ENCODE assay signal across 19 cellular contexts in genomic region chr13:106417467-106418110, GRCh38.
DNase-seq lines count a peak whose midpoint lies in the region; ATAC-seq, FAIRE-seq and TF ChIP-seq lines count a peak whose summit lies in the region.
"Had no signal": no experiment of that assay in that cellular context is flagged by ENCODE, and none has a peak within 500 bp of the region (broad histone marks: within the 10 kb centered on the region; RNA-seq: fewer than 3 reads in every experiment).

No MANE protein-coding gene starts in this region.

- POLR2A ChIA-PET in activated naive CD8-positive, alpha-beta T cell treated with anti-CD3 and anti-CD28 coated beads, Interleukin-2, amount 10 ng/mL, durations not matched to agents 7 days and 5 days (lab: Charles Lee), result no interaction called here
- POLR2A ChIA-PET in naive thymus-derived CD8-positive, alpha-beta T cell (lab: Charles Lee), result no interaction called here

- H3K9ac ChIP-seq in BLaER1 treated with 17β-estradiol and CSF1 and Interleukin-3, amounts not matched to agents 10 nM and 100 nM, result no peak overlapping the region

- ATAC-seq in activated naive CD8-positive, alpha-beta T cell treated with anti-CD3 and anti-CD28 coated beads, Interleukin-2, amount 10 ng/mL, durations not matched to agents 7 days and 5 days (ENCODE audit: low read depth), result no peak
- no peak for ATAC-seq in naive thymus-derived CD8-positive, alpha-beta T cell
- ATAC-seq: activated CD8-positive, alpha-beta T cell treated with anti-CD3 and anti-CD28 coated beads, Interleukin-2, amount 10 ng/mL, durations not matched to agents 7 days and 5 days had no signal

- 0 out of 22 replicates have a peak, but pooled peaks cover 0 to 3% (median 0%) of the 10 kb centered on the region in 11 experiments for H3K9me3 ChIP-seq in BLaER1 treated with 17β-estradiol and CSF1 and Interleukin-3, amounts not matched to agents 10 nM and 100 nM (replicated peaks in 1 of 11)
- H3K9me3 ChIP-seq: breast epithelium had no signal

- H3K4me1 ChIP-seq in BLaER1 treated with 17β-estradiol and CSF1 and Interleukin-3, amounts not matched to agents 10 nM and 100 nM, result peaks cover 0 to 10% (median 5%) of the 10 kb centered on the region in 10 experiments; a peak in 7 of 20 replicates
- H3K4me1 ChIP-seq: breast epithelium had no signal

- peak overlapping the region; percentile 8 to 43 (median 33); a peak in 14 of 22 replicates for H3K4me2 ChIP-seq in BLaER1 treated with 17β-estradiol and CSF1 and Interleukin-3, amounts not matched to agents 10 nM and 100 nM

- H3K27me3 Mint-ChIP-seq in activated naive CD8-positive, alpha-beta T cell treated with anti-CD3 and anti-CD28 coated beads, Interleukin-2, amount 10 ng/mL, durations not matched to agents 7 days and 5 days, result peaks cover 15% of the 10 kb centered on the region
- H3K27me3 Mint-ChIP-seq in naive thymus-derived CD8-positive, alpha-beta T cell, result peaks cover 0 to 24% (median 5%) of the 10 kb centered on the region in 5 donors

- H3K9me3 Mint-ChIP-seq in activated naive CD8-positive, alpha-beta T cell treated with anti-CD3 and anti-CD28 coated beads, Interleukin-2, amount 10 ng/mL, durations not matched to agents 7 days and 5 days, result no peaks in the 10 kb centered on the region
- H3K9me3 Mint-ChIP-seq in naive thymus-derived CD8-positive, alpha-beta T cell, result peaks cover 0 to 2% (median 0%) of the 10 kb centered on the region in 9 donors
- H3K9me3 Mint-ChIP-seq: activated T-helper 1 cell treated with anti-CD3 and anti-CD28 coated beads, Interleukin-12 subunit alpha, Interleukin-12 subunit beta, Interleukin-2, Interleukin-4 antibody, amounts not matched to agents 30 ng/mL and 10 ng/mL and 1 ng/mL, durations not matched to agents 14 hours and 24 hours and 36 hours had no signal

- H3K36me3 Mint-ChIP-seq in activated naive CD8-positive, alpha-beta T cell treated with anti-CD3 and anti-CD28 coated beads, Interleukin-2, amount 10 ng/mL, durations not matched to agents 7 days and 5 days, result no peaks in the 10 kb centered on the region
- H3K36me3 Mint-ChIP-seq in naive thymus-derived CD8-positive, alpha-beta T cell, result no peaks in the 10 kb centered on the region

- H3K4me1 Mint-ChIP-seq in activated naive CD8-positive, alpha-beta T cell treated with anti-CD3 and anti-CD28 coated beads, Interleukin-2, amount 10 ng/mL, durations not matched to agents 7 days and 5 days, result peaks cover 2% of the 10 kb centered on the region
- H3K4me1 Mint-ChIP-seq in naive thymus-derived CD8-positive, alpha-beta T cell, result peaks cover 0 to 3% (median 1%) of the 10 kb centered on the region in 4 donors

- no peak overlapping the region for H3K4me3 ChIP-seq in BLaER1 treated with 17β-estradiol and CSF1 and Interleukin-3, amounts not matched to agents 10 nM and 100 nM
- no peak overlapping the region for H3K4me3 ChIP-seq in H7 (ENCODE audit: insufficient read depth, low read depth, low read length)
- H3K4me3 ChIP-seq: breast epithelium had no signal

- no peaks in the 10 kb centered on the region for H3K36me3 ChIP-seq in BLaER1 treated with 17β-estradiol and CSF1 and Interleukin-3, amounts not matched to agents 10 nM and 100 nM
- no peaks in the 10 kb centered on the region for H3K36me3 ChIP-seq in H7 (replicated peaks; ENCODE audit: control insufficient read depth, insufficient read depth, low read length)
- H3K36me3 ChIP-seq: breast epithelium, WERI-Rb-1 had no signal

- no peaks in the 10 kb centered on the region for H4K20me1 ChIP-seq in BLaER1 treated with 17β-estradiol and CSF1 and Interleukin-3, amounts not matched to agents 10 nM and 100 nM

- H3K4me3 Mint-ChIP-seq in activated naive CD8-positive, alpha-beta T cell treated with anti-CD3 and anti-CD28 coated beads, Interleukin-2, amount 10 ng/mL, durations not matched to agents 7 days and 5 days, result peak overlapping the region; percentile 30
- peak overlapping the region in 6 of 10 donors; percentile 9 to 57 (median 34) for H3K4me3 Mint-ChIP-seq in naive thymus-derived CD8-positive, alpha-beta T cell
- H3K4me3 Mint-ChIP-seq: activated CD8-positive, alpha-beta T cell treated with anti-CD3 and anti-CD28 coated beads, Interleukin-2, amount 10 ng/mL, durations not matched to agents 7 days and 5 days; activated T-helper 1 cell treated with anti-CD3 and anti-CD28 coated beads, Interleukin-12 subunit alpha, Interleukin-12 subunit beta, Interleukin-2, Interleukin-4 antibody, amounts not matched to agents 30 ng/mL and 10 ng/mL and 1 ng/mL, durations not matched to agents 14 hours and 24 hours and 36 hours had no signal

- H3K27ac ChIP-seq in BLaER1 treated with 17β-estradiol and CSF1 and Interleukin-3, amounts not matched to agents 10 nM and 100 nM, result no peak overlapping the region
- H3K27ac ChIP-seq: breast epithelium, WERI-Rb-1 had no signal

- peaks cover 0 to 14% (median 7%) of the 10 kb centered on the region in 11 experiments; a peak in 13 of 22 replicates for H3K27me3 ChIP-seq in BLaER1 treated with 17β-estradiol and CSF1 and Interleukin-3, amounts not matched to agents 10 nM and 100 nM
- no peaks in the 10 kb centered on the region for H3K27me3 ChIP-seq in H7 (ENCODE audit: control insufficient read depth, insufficient read depth, low read length)
- H3K27me3 ChIP-seq: breast epithelium had no signal

- DNase-seq in H7 (peak; percentile 33), D341Med (ENCODE audit: low spot score) (no peak), COLO668 (lab: John Stamatoyannopoulos, UW; ENCODE audit: unreplicated experiment) (no peak), GM12891 (ENCODE audit: insufficient read length, low spot score) (no peak)
- no peak for DNase-seq in activated naive CD8-positive, alpha-beta T cell treated with anti-CD3 and anti-CD28 coated beads, Interleukin-2, amount 10 ng/mL, durations not matched to agents 7 days and 5 days
- DNase-seq in naive thymus-derived CD8-positive, alpha-beta T cell, result no peak
- no peak for DNase-seq in stimulated activated naive CD4-positive, alpha-beta T cell treated with Interleukin-2 at 50 U/mL for 16 hours (lab: John Stamatoyannopoulos, UW)
- DNase-seq: activated CD8-positive, alpha-beta T cell treated with anti-CD3 and anti-CD28 coated beads, Interleukin-2, amount 10 ng/mL, durations not matched to agents 7 days and 5 days; glutamatergic neuron; IMR-90; MM.1S; NCI-H2081; SHP77 treated with DMSO at 0.1 percent for 48 hours; stimulated activated CD4-positive, alpha-beta T cell treated with anti-CD3 and anti-CD28 coated beads, Interleukin-2, amount 100 ng/mL, for 48 hours; WERI-Rb-1 had no signal

- no peak overlapping the region for H3K27ac Mint-ChIP-seq in activated naive CD8-positive, alpha-beta T cell treated with anti-CD3 and anti-CD28 coated beads, Interleukin-2, amount 10 ng/mL, durations not matched to agents 7 days and 5 days
- H3K27ac Mint-ChIP-seq in naive thymus-derived CD8-positive, alpha-beta T cell, result no peak overlapping the region
- H3K27ac Mint-ChIP-seq: activated CD8-positive, alpha-beta T cell treated with anti-CD3 and anti-CD28 coated beads, Interleukin-2, amount 10 ng/mL, durations not matched to agents 7 days and 5 days; activated T-helper 1 cell treated with anti-CD3 and anti-CD28 coated beads, Interleukin-12 subunit alpha, Interleukin-12 subunit beta, Interleukin-2, Interleukin-4 antibody, amounts not matched to agents 30 ng/mL and 10 ng/mL and 1 ng/mL, durations not matched to agents 14 hours and 24 hours and 36 hours had no signal

- no peak for FAIRE-seq in GM12891 (lab: Jason Lieb, UNC)
- FAIRE-seq: D721Med had no signal

- TF ChIP-seq POLR2A in GM12891 (IDR thresholded peaks at IDR 0.05; ENCODE audit: low read depth, low read length), result no peak

TF ChIP-seq in GM12891, 5 proteins besides CTCF, POLR2A, EP300 and RAD21:
- no peak for TF ChIP-seq PAX5 (IDR thresholded peaks at IDR 0.05; ENCODE audit: insufficient read depth, low read length, severe bottlenecking)
- TF ChIP-seq POU2F2 (IDR thresholded peaks at IDR 0.05; ENCODE audit: low read depth, low read length), result no peak
- no peak for TF ChIP-seq POLR2AphosphoS5 (IDR thresholded peaks at IDR 0.05; ENCODE audit: low read depth, low read length)
- no peak for TF ChIP-seq TAF1 (IDR thresholded peaks at IDR 0.05; ENCODE audit: low read depth, low read length)
